28 cellular contexts compared by ENCODE assay signal in the genomic region with DNA sequence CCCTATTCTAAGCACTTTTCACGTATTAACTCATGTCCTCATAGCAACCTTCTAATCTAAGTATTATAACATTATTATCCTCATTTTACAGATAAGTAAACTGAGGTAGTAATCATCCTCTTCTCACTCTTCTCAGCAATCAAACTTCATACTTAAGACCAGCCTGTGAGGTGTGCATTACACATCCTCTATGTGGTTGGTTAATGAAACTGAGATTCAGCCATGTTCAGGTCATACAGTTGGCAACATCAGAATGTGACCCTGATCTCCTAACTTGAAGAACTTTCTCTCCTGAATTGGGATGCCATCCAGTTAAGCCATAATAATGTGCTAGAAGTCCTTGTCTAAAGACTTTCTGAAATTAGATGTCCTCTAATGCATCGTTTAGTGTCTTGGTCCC.
"Had no signal": no experiment of that assay in that cellular context is flagged by ENCODE, and none has a peak within 500 bp of the region (broad histone marks: within the 10 kb centered on the region; RNA-seq: fewer than 3 reads in every experiment).

No MANE protein-coding gene starts in this region.

- ATAC-seq: activated CD8-positive, alpha-beta T cell treated with anti-CD3 and anti-CD28 coated beads, Interleukin-2, amount 10 ng/mL, durations not matched to agents 7 days and 5 days had no signal

- H3K9ac ChIP-seq: KMS-11 had no signal

- H3K27me3 Mint-ChIP-seq: activated B cell treated with CpG ODN at 0.5 μM for 24 hours; activated T-cell treated with anti-CD3 and anti-CD28 coated beads, Interleukin-2, amount 50 U/mL, for 24 hours had no signal

- H3K36me3 Mint-ChIP-seq: activated naive CD4-positive, alpha-beta T cell treated with anti-CD3 and anti-CD28 coated beads, Interleukin-2, amount 50 U/mL, for 72 hours had no signal

- DNase-seq: activated B cell treated with CpG ODN at 0.5 μM for 24 hours; activated CD4-positive, alpha-beta T cell treated with anti-CD3 and anti-CD28 coated beads for 1 hour; activated CD4-positive, alpha-beta T cell treated with anti-CD3 and anti-CD28 coated beads for 48 hours; activated CD4-positive, alpha-beta T cell treated with anti-CD3 and anti-CD28 coated beads, Interleukin-2, amount 50 U/mL, for 4 hours; activated CD8-positive, alpha-beta T cell treated with anti-CD3 and anti-CD28 coated beads, Interleukin-2, amount 10 ng/mL, durations not matched to agents 7 days and 5 days; activated gamma-delta T cell treated with Interleukin-2 at 50 U/mL for 16 hours; activated naive CD4-positive, alpha-beta T cell treated with anti-CD3 and anti-CD28 coated beads for 36 hours; activated T-cell treated with anti-CD3 and anti-CD28 coated beads, Interleukin-2, amount 50 U/mL, for 24 hours; aorta; brain microvascular endothelial cell; central memory CD4-positive, alpha-beta T cell; MM.1S; MV-4-11; NCI-H1092; NCI-H187; NCI-H2107; NCI-H2171; NCI-H446; NCI-H526 treated with DMSO at 0.1 percent for 48 hours; OCI-M1; Right ventricle myocardium superior; SW 1271; T-helper 1 cell; T-helper 2 cell; T-helper 9 cell had no signal

- H3K27ac Mint-ChIP-seq: activated B cell treated with CpG ODN at 0.5 μM for 24 hours; activated CD8-positive, alpha-beta T cell treated with anti-CD3 and anti-CD28 coated beads, Interleukin-2, amount 10 ng/mL, durations not matched to agents 7 days and 5 days; activated naive CD4-positive, alpha-beta T cell treated with anti-CD3 and anti-CD28 coated beads for 36 hours; activated naive CD4-positive, alpha-beta T cell treated with anti-CD3 and anti-CD28 coated beads, Interleukin-2, amount 50 U/mL, for 72 hours; activated T-cell treated with anti-CD3 and anti-CD28 coated beads, Interleukin-2, amount 50 U/mL, for 24 hours had no signal

- H3K4me3 Mint-ChIP-seq: activated B cell treated with CpG ODN at 0.5 μM for 24 hours; activated CD8-positive, alpha-beta T cell treated with anti-CD3 and anti-CD28 coated beads, Interleukin-2, amount 10 ng/mL, durations not matched to agents 7 days and 5 days; activated naive CD4-positive, alpha-beta T cell treated with anti-CD3 and anti-CD28 coated beads for 36 hours; activated T-cell treated with anti-CD3 and anti-CD28 coated beads, Interleukin-2, amount 50 U/mL, for 24 hours had no signal

- H3K27ac ChIP-seq: brain microvascular endothelial cell, KMS-11, VCaP had no signal

- H3K9me3 Mint-ChIP-seq: activated B cell treated with CpG ODN at 0.5 μM for 24 hours; activated T-cell treated with anti-CD3 and anti-CD28 coated beads, Interleukin-2, amount 50 U/mL, for 24 hours had no signal

- H3K36me3 ChIP-seq: brain microvascular endothelial cell had no signal

- H3K27me3 ChIP-seq: brain microvascular endothelial cell had no signal

- H3K4me2 ChIP-seq: KMS-11 had no signal
